ENCODE assay signal across 19 cellular contexts in the genomic region with DNA sequence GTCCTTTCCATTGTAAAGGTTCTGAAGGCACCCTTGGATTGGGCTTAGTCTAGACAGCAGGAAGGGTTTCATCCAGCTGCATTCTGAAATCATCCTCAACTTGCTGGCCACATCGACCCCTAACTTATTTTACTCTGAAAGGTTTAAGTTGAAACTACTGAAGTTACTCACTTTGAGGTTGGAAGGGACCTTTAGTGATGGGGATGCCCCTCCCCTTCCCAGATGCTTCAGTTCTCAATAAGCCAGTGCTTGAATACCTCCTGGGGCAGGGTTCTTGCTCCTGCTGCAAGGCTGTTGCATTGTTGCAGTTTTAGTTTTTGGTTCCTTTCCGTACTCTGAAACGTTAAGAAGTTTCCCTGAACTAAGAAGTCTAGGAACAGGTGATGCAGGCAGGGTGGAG. TPM values are rescaled to one million over a fixed set of nuclear protein-coding genes. Genes with fewer than 3 reads are reported as not detected.
"Had no signal": no experiment of that assay in that cellular context is flagged by ENCODE, and none has a peak within 500 bp of the region (broad histone marks: within the 10 kb centered on the region; RNA-seq: fewer than 3 reads in every experiment).

No MANE protein-coding gene starts in this region.

- H3K9me3 Mint-ChIP-seq: activated naive CD4-positive, alpha-beta T cell treated with anti-CD3 and anti-CD28 coated beads, Interleukin-2, amount 10 ng/mL, durations not matched to agents 7 days and 5 days; naive B cell; neural crest cell had no signal

- H3K27me3 ChIP-seq: adrenal gland, breast epithelium, gastrocnemius medialis, upper lobe of right lung had no signal

- H3K27ac Mint-ChIP-seq: activated naive CD4-positive, alpha-beta T cell treated with anti-CD3 and anti-CD28 coated beads, Interleukin-2, amount 10 ng/mL, durations not matched to agents 7 days and 5 days; naive B cell had no signal

- H3K4me1 ChIP-seq: breast epithelium had no signal

- ATAC-seq: esophagus mucosa, gastrocnemius medialis, left lobe of liver, upper lobe of right lung had no signal

- H3K36me3 ChIP-seq: adrenal gland, breast epithelium, gastrocnemius medialis, thoracic aorta, upper lobe of right lung had no signal

- H3K4me3 Mint-ChIP-seq: activated naive CD4-positive, alpha-beta T cell treated with anti-CD3 and anti-CD28 coated beads, Interleukin-2, amount 10 ng/mL, durations not matched to agents 7 days and 5 days; naive B cell; neural crest cell had no signal

- DNase-seq: activated CD8-positive, alpha-beta memory T cell treated with anti-CD3 and anti-CD28 coated beads, Interleukin-2, amount 50 U/mL, for 48 hours; activated naive CD4-positive, alpha-beta T cell treated with anti-CD3 and anti-CD28 coated beads, Interleukin-2, amount 10 ng/mL, durations not matched to agents 7 days and 5 days; adrenal gland; effector CD4-positive, alpha-beta T cell; gastrocnemius medialis; head of caudate nucleus; mucosa of descending colon; naive B cell; retina; stimulated activated CD4-positive, alpha-beta T cell treated with anti-CD3 and anti-CD28 coated beads, Interleukin-12 subunit alpha, Interleukin-12 subunit beta, amount 100 ng/mL, for 4 hours; upper lobe of right lung had no signal

- FAIRE-seq: astrocyte, keratinocyte had no signal

- H3K27ac ChIP-seq: adrenal gland, breast epithelium, thoracic aorta, upper lobe of right lung had no signal

- H3K4me1 Mint-ChIP-seq: neural crest cell had no signal

- H3K36me3 Mint-ChIP-seq: activated naive CD4-positive, alpha-beta T cell treated with anti-CD3 and anti-CD28 coated beads, Interleukin-2, amount 10 ng/mL, durations not matched to agents 7 days and 5 days; naive B cell had no signal

- H3K4me3 ChIP-seq: adrenal gland, breast epithelium, gastrocnemius medialis, mucosa of descending colon, thoracic aorta, upper lobe of right lung had no signal

- H3K9me3 ChIP-seq: adrenal gland, breast epithelium, gastrocnemius medialis, mucosa of descending colon, thoracic aorta, upper lobe of right lung had no signal

RNA-seq across cellular contexts. Expression of gene FGD5, which starts 26.4 kb away (rescaled TPM):
- total RNA-seq: T-helper 1 cell treated with Interleukin-12 subunit alpha and Interleukin-12 subunit beta and Interleukin-4 antibody, amounts not matched to agents 30 ng/mL and 1 ng/mL, for 36 hours had no signal
- polyA plus RNA-seq: keratinocyte had no signal
